24 cellular contexts compared by ENCODE assay signal in genomic region chr7:137069249-137069963, GRCh38.
"Had no signal": no experiment of that assay in that cellular context is flagged by ENCODE, and none has a peak within 500 bp of the region (broad histone marks: within the 10 kb centered on the region; RNA-seq: fewer than 3 reads in every experiment).

No MANE protein-coding gene starts in this region.

- FAIRE-seq: colon, TTC549 had no signal

- ATAC-seq: activated T-helper 17 cell treated with anti-CD3 and anti-CD28 coated beads, Interleukin-2, amount 50 U/mL, for 72 hours; T-cell had no signal

- DNase-seq: activated CD4-positive, alpha-beta memory T cell treated with anti-CD3 and anti-CD28 coated beads, Interleukin-2, amount 10 ng/mL, durations not matched to agents 7 days and 5 days; activated CD4-positive, alpha-beta T cell treated with anti-CD3 and anti-CD28 coated beads, Interleukin-2, amount 10 ng/mL, durations not matched to agents 7 days and 5 days; activated CD4-positive, CD25-positive, alpha-beta regulatory T cell; activated gamma-delta T cell; activated naive CD4-positive, alpha-beta T cell treated with anti-CD3 and anti-CD28 coated beads, Interleukin-2, amount 10 ng/mL, durations not matched to agents 7 days and 5 days; activated naive CD8-positive, alpha-beta T cell treated with anti-CD3 and anti-CD28 coated beads for 36 hours; activated T-cell treated with anti-CD3 and anti-CD28 coated beads for 4 hours; activated T-cell treated with anti-CD3 and anti-CD28 coated beads, Interleukin-2, amount 50 U/mL, for 48 hours; anterior cingulate cortex; cerebellar nuclear complex; NCI-H1092; NCI-H1417; NCI-H1930; NCI-H2171 treated with DMSO at 0.1 percent for 48 hours; NCI-H226; NCI-H526; NCI-H774; SIG-M5; T-cell; T-helper 2 cell; T1000 had no signal
